In genomic region chr3:161413127-161413854, GRCh38 we compare ENCODE assay signal across 11 cellular contexts. TPM values are rescaled to one million over a fixed set of nuclear protein-coding genes. Genes with fewer than 3 reads are reported as not detected.
DNase-seq lines count a peak whose midpoint lies in the region; ATAC-seq, FAIRE-seq and TF ChIP-seq lines count a peak whose summit lies in the region.
"Had no signal": no experiment of that assay in that cellular context is flagged by ENCODE, and none has a peak within 500 bp of the region (broad histone marks: within the 10 kb centered on the region; RNA-seq: fewer than 3 reads in every experiment).

No MANE protein-coding gene starts in this region.

- H3K4ac ChIP-seq in IMR-90 (ENCODE audit: low read depth, low read length) (no peak overlapping the region), H1 (replicated peaks; ENCODE audit: insufficient read length, low read depth, low read length) (no peak overlapping the region)

- H4K91ac ChIP-seq in IMR-90 (ENCODE audit: insufficient read depth, low read depth, low read length): no peak overlapping the region; the same call in 1 of the 2 replicates
- H4K91ac ChIP-seq in H1 (replicated peaks; ENCODE audit: insufficient read length, low read length): no peak overlapping the region

- DNase-seq in IMR-90: peak; percentile 34
- no peak for DNase-seq in H1 (ENCODE audit: low read depth in 1 of 2, low spot score in 2 of 2)
- peak in 5 of 6 donors; percentile 38 to 83 (median 66) for DNase-seq in pancreas
- DNase-seq in DMS79 treated with DMSO at 0.1 percent for 48 hours (lab: John Stamatoyannopoulos, UW): no peak
- no peak for DNase-seq in gastrocnemius medialis
- no peak for DNase-seq in smooth muscle cell (lab: John Stamatoyannopoulos, UW; ENCODE audit: unreplicated experiment)
- DNase-seq in stimulated activated CD4-positive, alpha-beta T cell treated with anti-CD3 and anti-CD28 coated beads, Interleukin-4, amount 100 ng/mL, for 24 hours: no peak
- DNase-seq: GDM1 had no signal

- no peaks in the 10 kb centered on the region for H4K20me1 ChIP-seq in IMR-90 (ENCODE audit: insufficient read depth, low read length)
- no peaks in the 10 kb centered on the region for H4K20me1 ChIP-seq in H1 (replicated peaks in 1 of 2; ENCODE audit: control insufficient read depth in 1 of 2, insufficient read depth in 2 of 2, low read length in 2 of 2)
- H4K20me1 ChIP-seq in smooth muscle cell (ENCODE audit: low read depth): no peaks in the 10 kb centered on the region

- WGBS in IMR-90 (ENCODE audit: extremely low coverage in 2 of 2, insufficient read length in 1 of 2), 2 experiments: no CpG with 5 or more reads among the region's 2 CpGs
- WGBS in H1 (ENCODE audit: extremely low coverage in 1 of 2, insufficient coverage in 1 of 2, insufficient read length in 1 of 2, insufficient replicate concordance in 2 of 2, low coverage in 1 of 2, low lambda C conversion rate in 2 of 2, missing lambda C conversion rate in 1 of 2), 2 experiments: 79% methylated on average over 2 of the region's 2 CpGs; no CpG with 5 or more reads in 1 of the 2 experiments
- WGBS in pancreas, 2 donors: 40 to 44% methylated on average over 2 of the region's 2 CpGs
- 81% methylated on average over 2 of the region's 2 CpGs for WGBS in smooth muscle cell (ENCODE audit: low lambda C conversion rate)

- H3F3A ChIP-seq in smooth muscle cell (ENCODE audit: low read depth): no peaks in the 10 kb centered on the region

- H3K4me3 ChIP-seq in IMR-90 (ENCODE audit: insufficient read depth, low read depth, low read length) (no peak overlapping the region), H1 (ENCODE audit: extremely low read depth in 1 of 4, insufficient read depth in 2 of 4, low read depth in 3 of 4, low read length in 4 of 4) (no peak overlapping the region), pancreas (no peak overlapping the region), gastrocnemius medialis (no peak overlapping the region), smooth muscle cell (no peak overlapping the region)

- BruUV-seq in IMR-90 (replicated peaks; lab: Mats Ljungman, UMichigan): no TSS peak

- in situ Hi-C loops in IMR-90 (cut with MboI; ENCODE audit: low sequenced_read_pairs): loop anchor here (25.0 kb wide), 2 partner anchors 476 to 701 kb away; no protein-coding TSS in a partner anchor
- in situ Hi-C loops in gastrocnemius medialis (cut with MboI; ENCODE audit: low sequenced_read_pairs in 4 of 4): loop anchor here (25.0 kb wide), 3 partner anchors 476 to 726 kb away; partner anchors contain the start of gene ARL14 (in 2 of the 4)

- H4K8ac ChIP-seq in IMR-90 (ENCODE audit: low read depth in 2 of 2, low read length in 2 of 2) (no peak overlapping the region), H1 (ENCODE audit: extremely low read depth, insufficient read depth, low read length) (no peak overlapping the region)

- no peak for TF ChIP-seq POLR2A in IMR-90 (IDR thresholded peaks at IDR 0.05; ENCODE audit: low read depth, low read length)
- TF ChIP-seq POLR2A in H1 (IDR thresholded peaks at IDR 0.05; ENCODE audit: control extremely low read depth in 1 of 2, low read depth in 2 of 2, low read length in 2 of 2): no peak
- no peak for TF ChIP-seq POLR2A in gastrocnemius medialis (IDR thresholded peaks at IDR 0.05)

- H3K4me2 ChIP-seq in IMR-90 (ENCODE audit: low read depth, low read length) (no peak overlapping the region), H1 (ENCODE audit: insufficient read depth in 1 of 2, low read depth in 2 of 2, low read length in 2 of 2) (no peak overlapping the region), smooth muscle cell (no peak overlapping the region)

- H2BK120ac ChIP-seq in IMR-90 (ENCODE audit: low read depth, low read length) (peak overlapping the region; percentile 1; the same call in 1 of the 2 replicates), H1 (replicated peaks; ENCODE audit: low read depth, low read length) (no peak overlapping the region)

- H3K23ac ChIP-seq in IMR-90 (ENCODE audit: low read depth, low read length) (no peak overlapping the region), H1 (ENCODE audit: insufficient read length) (no peak overlapping the region)

- no peaks in the 10 kb centered on the region; the same call in 1 of the 2 replicates for H3K9me1 ChIP-seq in IMR-90 (ENCODE audit: insufficient read depth, low read length)

- POLR2A ChIA-PET in IMR-90 (lab: Charles Lee; ENCODE audit: unreplicated experiment) (no interaction called here), H1 (lab: Charles Lee; ENCODE audit: partially characterized antibody) (interaction anchor here (0.7 kb wide), 1 partner anchor 309 kb away, joined by 3 read pairs; no protein-coding TSS in a partner anchor)

- peaks cover 8% of the 10 kb centered on the region for H3K4me1 ChIP-seq in IMR-90 (ENCODE audit: control insufficient read depth, insufficient read depth, low read length)
- peaks cover 0 to 4% (median 1%) of the 10 kb centered on the region in 4 experiments; a peak in 2 of 7 replicates for H3K4me1 ChIP-seq in H1 (replicated peaks in 1 of 4; ENCODE audit: control insufficient read depth in 3 of 4, insufficient read depth in 4 of 4, low read length in 3 of 4)
- peaks cover 6 to 19% (median 7%) of the 10 kb centered on the region in 3 donors for H3K4me1 ChIP-seq in pancreas
- H3K4me1 ChIP-seq in gastrocnemius medialis: peaks cover 0 to 7% of the 10 kb centered on the region in 2 donors
- no peaks in the 10 kb centered on the region for H3K4me1 ChIP-seq in smooth muscle cell (ENCODE audit: low read depth)

- H4K5ac ChIP-seq in IMR-90 (ENCODE audit: low read depth, low read length) (no peak overlapping the region), H1 (ENCODE audit: insufficient read length, low read depth, low read length) (no peak overlapping the region)

- TF ChIP-seq EP300 in H1 (IDR thresholded peaks at IDR 0.05; ENCODE audit: borderline replicate concordance in 1 of 2, low read depth in 2 of 2, low read length in 2 of 2): no peak

- H3K79me1 ChIP-seq in IMR-90 (ENCODE audit: low read depth in 1 of 2, low read length in 2 of 2) (no peaks in the 10 kb centered on the region), H1 (ENCODE audit: low read depth, low read length) (no peaks in the 10 kb centered on the region)

- no peak for TF ChIP-seq CTCF in IMR-90 (conservative IDR thresholded peaks at IDR 0.05; ENCODE audit: low read depth, low read length)
- TF ChIP-seq CTCF in H1 (IDR thresholded peaks at IDR 0.05; ENCODE audit: control extremely low read depth in 1 of 3, insufficient read depth in 1 of 3, low read depth in 1 of 3, low read length in 3 of 3): no peak
- no peak for TF ChIP-seq CTCF in pancreas (IDR thresholded peaks at IDR 0.05)
- no peak for TF ChIP-seq CTCF in gastrocnemius medialis (IDR thresholded peaks at IDR 0.05 in 4 of 5, conservative IDR thresholded peaks at IDR 0.05 in 1 of 5)
- TF ChIP-seq CTCF in smooth muscle cell (IDR thresholded peaks at IDR 0.05; ENCODE audit: borderline replicate concordance, insufficient read depth, poor library complexity, severe bottlenecking): no peak

- no peaks in the 10 kb centered on the region; the same call in 1 of the 2 replicates for H3K23me2 ChIP-seq in H1 (ENCODE audit: low read depth, low read length)

- H2BK5ac ChIP-seq in IMR-90 (ENCODE audit: low read depth, low read length, poor library complexity, severe bottlenecking) (no peak overlapping the region), H1 (ENCODE audit: low read depth, low read length) (no peak overlapping the region)

- ATAC-seq in GM19351 (IDR thresholded peaks at IDR 0.05; ENCODE audit: unreplicated experiment) (peak; percentile 30), IMR-90 (ENCODE audit: low read depth) (peak; percentile 14; the same call in 1 of the 2 replicates), pancreas (peak; percentile 30 to 73 (median 56)), gastrocnemius medialis (no peak)

- H3K79me2 ChIP-seq in H1 (ENCODE audit: control insufficient read depth in 1 of 2, insufficient read depth in 2 of 2, low read length in 2 of 2) (no peaks in the 10 kb centered on the region), smooth muscle cell (ENCODE audit: low read depth) (no peaks in the 10 kb centered on the region)

- no peak overlapping the region for H3K18ac ChIP-seq in IMR-90 (ENCODE audit: low read depth, low read length)
- H3K18ac ChIP-seq in H1 (ENCODE audit: extremely low read depth, low read length): no peak overlapping the region

- H3K27ac ChIP-seq in IMR-90 (ENCODE audit: insufficient read depth, low read length) (no peak overlapping the region), H1 (ENCODE audit: low read depth, low read length) (no peak overlapping the region), pancreas (peak overlapping the region in 2 of 4 donors; percentile 6 to 29), gastrocnemius medialis (no peak overlapping the region), smooth muscle cell (ENCODE audit: low read depth) (no peak overlapping the region)
- H3K27ac ChIP-seq: HL-60 had no signal

- H2BK20ac ChIP-seq in IMR-90 (ENCODE audit: low read depth, low read length) (peak overlapping the region; percentile 8; the same call in 1 of the 2 replicates), H1 (ENCODE audit: low read length) (no peak overlapping the region)

- H2AFZ ChIP-seq in IMR-90 (replicated peaks; ENCODE audit: low read length, poor library complexity): no peak overlapping the region
- 0 out of 2 replicates have a peak overlapping the region, but pooled peaks have one; percentile 42 for H2AFZ ChIP-seq in H1 (ENCODE audit: low read length)
- H2AFZ ChIP-seq in smooth muscle cell (ENCODE audit: low read depth): no peak overlapping the region

- intact Hi-C loops in IMR-90 (cut with micrococcal nuclease): no loop called here
- intact Hi-C loops in pancreas (cut with DNase I): no loop called here
- intact Hi-C loops in gastrocnemius medialis (cut with DNase I; ENCODE audit: low total_unique reads): no loop called here

- H2BK12ac ChIP-seq in H1 (ENCODE audit: low read depth, low read length): no peak overlapping the region

- H3K9ac ChIP-seq in IMR-90 (ENCODE audit: low read depth, low read length): no peak overlapping the region
- no peak overlapping the region for H3K9ac ChIP-seq in H1 (replicated peaks in 1 of 4; ENCODE audit: extremely low read depth in 1 of 4, low read depth in 3 of 4, low read length in 3 of 4)
- H3K9ac ChIP-seq in smooth muscle cell (ENCODE audit: low read depth): no peak overlapping the region

- H3K56ac ChIP-seq in IMR-90 (ENCODE audit: extremely low read depth, insufficient read depth, low read length) (no peak overlapping the region), H1 (replicated peaks; ENCODE audit: insufficient read length, low read depth, low read length) (no peak overlapping the region)

- H2AK9ac ChIP-seq in IMR-90 (replicated peaks; ENCODE audit: low read depth, low read length, poor library complexity): no peak overlapping the region

- dilution Hi-C loops in IMR-90 (cut with HindIII; ENCODE audit: low sequenced_read_pairs, unreplicated experiment): no loop called here

- H3K27me3 ChIP-seq in IMR-90 (ENCODE audit: control insufficient read depth, insufficient read depth, low read length) (no peaks in the 10 kb centered on the region), H1 (replicated peaks in 1 of 4; ENCODE audit: control insufficient read depth in 3 of 4, extremely low read depth in 1 of 4, insufficient read depth in 3 of 4, low read length in 3 of 4) (no peaks in the 10 kb centered on the region), pancreas (no peaks in the 10 kb centered on the region), gastrocnemius medialis (no peaks in the 10 kb centered on the region), smooth muscle cell (ENCODE audit: low read depth) (no peaks in the 10 kb centered on the region)

- CTCF ChIA-PET in IMR-90 (lab: Yijun Ruan, JAX) (interaction anchor here (1.1 kb wide), 1 partner anchor 9 kb away, joined by 4 read pairs; no protein-coding TSS in a partner anchor), H1 (lab: Charles Lee; ENCODE audit: partially characterized antibody) (interaction anchor here (0.7 to 1.4 kb wide), 7 partner anchors 11 to 315 kb away, joined by 3 to 4 read pairs (median 3); no protein-coding TSS in a partner anchor)

- H3K14ac ChIP-seq in IMR-90 (replicated peaks; ENCODE audit: low read depth, low read length) (no peak overlapping the region), H1 (ENCODE audit: insufficient read length) (no peak overlapping the region)

- no peak overlapping the region for H2BK15ac ChIP-seq in IMR-90 (ENCODE audit: low read depth, low read length)
- no peak overlapping the region for H2BK15ac ChIP-seq in H1 (ENCODE audit: low read length)

- FAIRE-seq in H1 (lab: Jason Lieb, UNC) (no peak), pancreas (lab: Jason Lieb, UNC) (no peak)

- TF ChIP-seq RAD21 in IMR-90 (IDR thresholded peaks at IDR 0.05; ENCODE audit: low read length) (no peak), H1 (IDR thresholded peaks at IDR 0.05 in 1 of 2, conservative IDR thresholded peaks at IDR 0.05 in 1 of 2; ENCODE audit: low read depth in 2 of 2, low read length in 2 of 2) (peak; percentile 2 to 7; a peak in 1 of 4 replicates)

- H3K36me3 ChIP-seq in IMR-90 (ENCODE audit: control insufficient read depth, insufficient read depth, low read length) (no peaks in the 10 kb centered on the region), H1 (ENCODE audit: control insufficient read depth in 2 of 4, insufficient read depth in 4 of 4, low read length in 3 of 4) (no peaks in the 10 kb centered on the region), pancreas (no peaks in the 10 kb centered on the region), gastrocnemius medialis (no peaks in the 10 kb centered on the region), smooth muscle cell (ENCODE audit: low read depth) (no peaks in the 10 kb centered on the region)

- H3K9me3 ChIP-seq in IMR-90 (ENCODE audit: control insufficient read depth, insufficient read depth, low read length): no peaks in the 10 kb centered on the region
- H3K9me3 ChIP-seq in H1 (ENCODE audit: insufficient read depth in 2 of 2, low read depth in 1 of 2, low read length in 1 of 2): peaks cover 3 to 11% of the 10 kb centered on the region in 2 experiments; a peak in 1 of 4 replicates
- no peaks in the 10 kb centered on the region for H3K9me3 ChIP-seq in pancreas
- no peaks in the 10 kb centered on the region for H3K9me3 ChIP-seq in gastrocnemius medialis
- H3K9me3 ChIP-seq in smooth muscle cell (replicated peaks; ENCODE audit: low read depth): no peaks in the 10 kb centered on the region

- H2AK5ac ChIP-seq in IMR-90 (ENCODE audit: low read depth, low read length) (no peak overlapping the region), H1 (ENCODE audit: low read depth, low read length) (no peak overlapping the region)

RNA-seq across cellular contexts. Expression of gene SPTSSB, which starts 42.0 kb away (rescaled TPM):
- total RNA-seq in IMR-90 (2012; rRNA removed): not detected in 2 replicates
- not detected in 2 replicates for polyA plus RNA-seq in IMR-90 (2012; rRNA removed)
- polyA plus RNA-seq in IMR-90 (2012; cell fraction: cytosol; rRNA removed): not detected in 2 replicates
- polyA plus RNA-seq in IMR-90 (2012; cell fraction: nucleus; rRNA removed; ENCODE audit: low replicate concordance): not detected in 2 replicates
- total RNA-seq in H1 (2021; fragmentation: NEBNext Ultra II Directional; extraction: Animal tissue kit (Norgen Biotek cat#: 25700)): 11.7 and 33.4 TPM in 2 replicates
- 17.7 and 52.5 TPM in 2 replicates for polyA plus RNA-seq in H1 (2011; rRNA removed)
- polyA plus RNA-seq in H1 (2011; cell fraction: cytosol; rRNA removed): 12.5 TPM
- 16.3 TPM for polyA plus RNA-seq in H1 (2011; cell fraction: nucleus; rRNA removed)
- polyA plus RNA-seq in H1 (2012, experiment 1 of 2): 5.6 to 13.9 TPM (median 10.4 TPM) in 4 replicates
- 1.1 TPM for polyA plus RNA-seq in H1 (2012, experiment 2 of 2)
- 21.8 TPM for polyA plus RNA-seq in H1 (2013, experiment 1 of 2)
- 23.2 TPM for polyA plus RNA-seq in H1 (2013, experiment 2 of 2)
- 9.3 and 13.2 TPM in 2 replicates for polyA minus RNA-seq in H1 (2011; rRNA and poly(A)+ RNA removed)
- polyA minus RNA-seq in H1 (2011; cell fraction: cytosol; rRNA and poly(A)+ RNA removed): 12.0 TPM
- 23.0 TPM for polyA minus RNA-seq in H1 (2011; cell fraction: nucleus; rRNA and poly(A)+ RNA removed)
- total RNA-seq in pancreas: 1 to 10 TPM in 3 of 6 donors, under 1 TPM in 3; 0.23 to 6.6 (median 1.2) TPM
- polyA plus RNA-seq in pancreas: 1 to 10 TPM; 1.2 to 8.0 TPM
- total RNA-seq in gastrocnemius medialis: not detected
- 0.94 and 1.0 TPM in 2 replicates for total RNA-seq in smooth muscle cell
- 0.41 TPM in 1 of 2 replicates, not detected in the other for polyA plus RNA-seq in smooth muscle cell
- total RNA-seq: SK-MEL-5 had no signal

Comparison
In these comparisons a context has a peak if more than half of its experiments do, and no peak if none do; other contexts are left out.
1. ATAC-seq: peak in GM19351 (single experiment), IMR-90 (single experiment) and pancreas (4 of 4); none in gastrocnemius medialis (0 of 2).
2. DNase-seq: peak in IMR-90 (single experiment) and pancreas (5 of 6); none in H1 (0 of 2), DMS79 treated with DMSO at 0.1 percent for 48 hours (single experiment), gastrocnemius medialis (0 of 2), smooth muscle cell (single experiment) and stimulated activated CD4-positive, alpha-beta T cell treated with anti-CD3 and anti-CD28 coated beads, Interleukin-4, amount 100 ng/mL, for 24 hours (single experiment).